21 cellular contexts compared by ENCODE assay signal in the genomic region with DNA sequence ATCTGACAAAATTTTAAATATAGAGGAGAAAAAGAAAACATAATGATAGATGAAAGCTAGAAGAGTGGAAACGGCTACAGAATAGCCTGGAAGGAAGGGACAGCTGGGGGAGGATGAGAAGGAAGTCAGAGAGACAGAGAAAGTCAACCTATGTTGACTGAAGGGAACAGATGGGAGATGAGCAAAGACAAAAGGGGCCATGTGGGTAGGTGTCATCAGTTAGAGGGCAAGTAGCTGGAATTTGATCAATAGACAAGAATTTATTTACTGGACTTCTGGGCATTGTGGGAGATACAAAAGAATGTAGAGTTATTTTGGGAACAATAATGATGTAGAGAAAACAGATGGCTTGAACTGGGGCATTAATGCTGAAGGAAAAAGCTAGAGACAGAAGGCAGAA.
"Had no signal": no experiment of that assay in that cellular context is flagged by ENCODE, and none has a peak within 500 bp of the region (broad histone marks: within the 10 kb centered on the region; RNA-seq: fewer than 3 reads in every experiment).

No MANE protein-coding gene starts in this region.

- ATAC-seq: left colon; left lung; lower lobe of right lung; naive thymus-derived CD8-positive, alpha-beta T cell; right lobe of liver; stimulated activated effector memory CD8-positive, alpha-beta T cell treated with anti-CD3 and anti-CD28 coated beads, Interleukin-12 subunit alpha, Interleukin-12 subunit beta, amount 100 ng/mL, for 72 hours had no signal

- H3K36me3 ChIP-seq: left lung, lower lobe of right lung, ovary, right atrium auricular region, right lobe of liver, spleen, suprapubic skin, thoracic aorta, tibial artery, uterus had no signal

- H3K4me3 ChIP-seq: left lung, lower lobe of right lung, ovary, right atrium auricular region, right lobe of liver, spleen, suprapubic skin, thoracic aorta, tibial artery, uterus had no signal

- H3K4me1 ChIP-seq: left lung, right atrium auricular region, right lobe of liver, spleen, suprapubic skin, tibial artery, uterus had no signal

- H3K27ac ChIP-seq: left lung, lower lobe of right lung, ovary, right atrium auricular region, right lobe of liver, spleen, suprapubic skin, thoracic aorta, tibial artery, uterus had no signal

- H3K9me3 ChIP-seq: lower lobe of right lung, ovary, right lobe of liver, suprapubic skin, uterus had no signal

- DNase-seq: hypothalamus; immature natural killer cell; kidney; left colon; left lung; lower lobe of right lung; mammary epithelial cell; mesendoderm; naive thymus-derived CD8-positive, alpha-beta T cell; ovary; right lobe of liver; small intestine; spleen; stimulated activated CD4-positive, alpha-beta T cell treated with anti-CD3 and anti-CD28 coated beads, Interleukin-4, amount 100 ng/mL, for 24 hours; stimulated activated naive CD4-positive, alpha-beta T cell; tibial artery; uterus had no signal

- H3K27me3 ChIP-seq: left lung, ovary, right atrium auricular region, right lobe of liver, spleen, suprapubic skin, tibial artery, uterus had no signal
